Comparison of ENCODE assay signal across 8 cellular contexts in the genomic region with DNA sequence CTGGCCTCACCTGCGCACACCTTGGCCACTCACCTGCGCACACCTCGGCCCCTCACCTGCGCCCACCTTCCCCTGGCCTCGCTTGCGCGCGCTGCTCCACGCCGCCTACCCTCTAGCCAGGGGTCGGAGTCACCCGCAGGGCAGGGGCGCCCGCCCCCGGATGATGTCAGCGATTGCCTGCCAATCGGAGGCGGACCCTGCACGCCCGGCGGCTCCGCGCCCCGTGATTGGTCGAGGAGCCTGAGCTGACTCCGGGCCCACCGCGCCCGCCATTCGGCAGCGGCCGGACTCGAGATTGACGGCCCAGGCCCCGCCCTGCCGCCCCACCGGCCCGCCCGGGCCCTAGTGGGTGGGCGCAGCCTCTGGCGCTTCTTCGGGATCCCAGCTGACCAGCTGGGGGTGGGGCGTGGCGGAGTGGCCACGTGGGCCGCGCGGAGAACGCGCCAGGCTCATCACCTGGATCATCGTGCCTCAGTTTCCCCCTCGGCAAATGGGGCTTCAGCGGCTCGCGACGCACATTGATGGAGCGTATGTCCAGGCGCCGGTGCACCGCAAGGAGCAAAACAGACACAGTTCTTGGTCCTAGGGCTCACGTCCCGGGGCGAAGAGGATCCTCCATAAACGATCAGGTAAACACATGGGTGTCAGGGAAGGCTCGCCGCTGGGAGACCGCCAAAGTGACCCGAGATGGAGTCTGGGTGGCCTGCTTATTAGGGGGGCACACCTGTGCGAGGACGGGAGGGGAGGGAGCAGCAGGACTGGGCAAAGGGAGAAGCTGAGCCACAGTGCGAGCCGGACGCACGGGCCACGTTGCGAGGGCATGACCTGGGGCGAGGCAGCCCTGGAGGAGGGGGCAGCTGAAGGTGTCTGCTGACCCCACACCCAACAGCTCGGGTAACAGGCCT. TPM values are rescaled to one million over a fixed set of nuclear protein-coding genes. Genes with fewer than 3 reads are reported as not detected.
DNase-seq lines count a peak whose midpoint lies in the region; ATAC-seq and TF ChIP-seq lines count a peak whose summit lies in the region.

A gene with protein sequence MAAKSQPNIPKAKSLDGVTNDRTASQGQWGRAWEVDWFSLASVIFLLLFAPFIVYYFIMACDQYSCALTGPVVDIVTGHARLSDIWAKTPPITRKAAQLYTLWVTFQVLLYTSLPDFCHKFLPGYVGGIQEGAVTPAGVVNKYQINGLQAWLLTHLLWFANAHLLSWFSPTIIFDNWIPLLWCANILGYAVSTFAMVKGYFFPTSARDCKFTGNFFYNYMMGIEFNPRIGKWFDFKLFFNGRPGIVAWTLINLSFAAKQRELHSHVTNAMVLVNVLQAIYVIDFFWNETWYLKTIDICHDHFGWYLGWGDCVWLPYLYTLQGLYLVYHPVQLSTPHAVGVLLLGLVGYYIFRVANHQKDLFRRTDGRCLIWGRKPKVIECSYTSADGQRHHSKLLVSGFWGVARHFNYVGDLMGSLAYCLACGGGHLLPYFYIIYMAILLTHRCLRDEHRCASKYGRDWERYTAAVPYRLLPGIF (minus strand): TSS at position 137 of the 905 bp plus-strand sequence. CDS start 3,441 bp downstream, outside the sequence.

- intact Hi-C loops in Panc1 (cut with micrococcal nuclease; ENCODE audit: unreplicated experiment): no loop called here

- peaks cover 22% of the 10 kb centered on the region for H3K36me3 Mint-ChIP-seq in activated T-cell treated with anti-CD3 and anti-CD28 coated beads, Interleukin-2, amount 50 U/mL, for 4 hours (ENCODE audit: insufficient read depth)

- H3K27ac ChIP-seq in KMS-11 (peak within 1 kb of the TSS; percentile 42), Panc1 (ENCODE audit: low read length) (peak within 1 kb of the TSS; percentile 87), esophagus (ENCODE audit: low read depth in 2 of 2, low read length in 1 of 2) (peak within 1 kb of the TSS; percentile 72 to 76), muscle layer of colon (ENCODE audit: low read depth, low read length) (peak within 1 kb of the TSS; percentile 22)

- BruUV-seq in Panc1 (replicated peaks; lab: Mats Ljungman, UMichigan): no TSS peak

- H3K36me3 ChIP-seq in KMS-11 (ENCODE audit: insufficient read depth) (no peaks in the 10 kb centered on the region; the same call in 1 of the 2 replicates), Panc1 (ENCODE audit: control insufficient read depth, insufficient read depth, low read length) (peaks cover 2% of the 10 kb centered on the region; the same call in 1 of the 2 replicates), esophagus (ENCODE audit: control insufficient read depth in 2 of 2, insufficient read depth in 2 of 2, low read length in 1 of 2) (peaks cover under 1 to 15% of the 10 kb centered on the region in 2 donors), muscle layer of colon (ENCODE audit: insufficient read depth, low read length) (no peaks in the 10 kb centered on the region)

- no peak for TF ChIP-seq CTCF in KMS-11 (conservative IDR thresholded peaks at IDR 0.05; ENCODE audit: low read depth, low read length)
- no peak for TF ChIP-seq CTCF in Panc1 (IDR thresholded peaks at IDR 0.05)

- peak within 1 kb of the TSS; percentile 84 for H2AFZ ChIP-seq in KMS-11 (ENCODE audit: low read depth)

- WGBS in esophagus, 2 donors: 1% methylated on average over 77 to 78 of the region's 78 CpGs

- peak within 1 kb of the TSS; percentile 93 for H3K4me3 Mint-ChIP-seq in activated T-cell treated with anti-CD3 and anti-CD28 coated beads, Interleukin-2, amount 50 U/mL, for 4 hours

- DNase-seq in DMS79 (lab: John Stamatoyannopoulos, UW) (peak; percentile 94), Panc1 (ENCODE audit: low read depth, low spot score) (peak; percentile 36)
- DNase-seq in activated T-cell treated with anti-CD3 and anti-CD28 coated beads, Interleukin-2, amount 50 U/mL, for 4 hours: peak; percentile 90
- peak; percentile 89 for DNase-seq in stimulated activated CD8-positive, alpha-beta memory T cell treated with anti-CD3 and anti-CD28 coated beads, Interleukin-7, amount 100 ng/mL, for 24 hours (ENCODE audit: low read depth)

- H3K4me3 ChIP-seq in KMS-11 (IDR thresholded peaks at IDR 0.05; ENCODE audit: insufficient read depth, low read depth, low read length): no peak within 1 kb of the TSS
- H3K4me3 ChIP-seq in Panc1 (ENCODE audit: low read depth in 2 of 2, low read length in 2 of 2): peak within 1 kb of the TSS; percentile 85 to 87
- H3K4me3 ChIP-seq in esophagus (ENCODE audit: low read depth in 1 of 2, low read length in 2 of 2): peak within 1 kb of the TSS; percentile 61 to 89
- H3K4me3 ChIP-seq in muscle layer of colon (ENCODE audit: low read depth in 1 of 2, low read length in 2 of 2): peak within 1 kb of the TSS; percentile 85 to 94

- peaks cover 6% of the 10 kb centered on the region for H3K9me3 Mint-ChIP-seq in activated T-cell treated with anti-CD3 and anti-CD28 coated beads, Interleukin-2, amount 50 U/mL, for 4 hours

- H3K79me2 ChIP-seq in KMS-11 (ENCODE audit: insufficient read depth, low read depth): peaks cover 8% of the 10 kb centered on the region; the same call in 1 of the 2 replicates

- peak within 1 kb of the TSS; percentile 86 for H3K9ac ChIP-seq in KMS-11
- H3K9ac ChIP-seq in muscle layer of colon (ENCODE audit: low read length): peak within 1 kb of the TSS; percentile 57

- H3K4me2 ChIP-seq in KMS-11: peak within 1 kb of the TSS; percentile 91

- H3K4me1 ChIP-seq in KMS-11 (ENCODE audit: low read depth, poor library complexity, severe bottlenecking): peaks cover 15% of the 10 kb centered on the region
- peaks cover 28% of the 10 kb centered on the region for H3K4me1 ChIP-seq in Panc1 (ENCODE audit: control insufficient read depth, insufficient read depth, low read length)
- peaks cover 0 to 7% of the 10 kb centered on the region in 2 donors for H3K4me1 ChIP-seq in esophagus (ENCODE audit: control insufficient read depth in 2 of 2, insufficient read depth in 2 of 2, low read length in 1 of 2)
- peaks cover 21% of the 10 kb centered on the region for H3K4me1 ChIP-seq in muscle layer of colon (ENCODE audit: insufficient read depth, low read length)

- ATAC-seq in GM21737 (IDR thresholded peaks at IDR 0.05; ENCODE audit: unreplicated experiment) (peak; percentile 80), Panc1 (peak; percentile 93)
- peak; percentile 89 to 91 for ATAC-seq in activated T-cell treated with anti-CD3 and anti-CD28 coated beads, Interleukin-2, amount 50 U/mL, for 4 hours

- in situ Hi-C loops in Panc1 (cut with HindIII; ENCODE audit: low pct_unique_long_range_greater_than_20kb, low sequenced_read_pairs): no loop called here

- H3K27me3 Mint-ChIP-seq in activated T-cell treated with anti-CD3 and anti-CD28 coated beads, Interleukin-2, amount 50 U/mL, for 4 hours (ENCODE audit: low read depth): no peaks in the 10 kb centered on the region

- POLR2A ChIA-PET in Panc1 (lab: Charles Lee): interaction anchor here (0.6 kb wide), 2 partner anchors 219 to 929 kb away, joined by 6 to 13 read pairs; no protein-coding TSS in a partner anchor

- H4K20me1 ChIP-seq in KMS-11 (ENCODE audit: insufficient read depth): no peaks in the 10 kb centered on the region

- peaks cover 40% of the 10 kb centered on the region for H3K4me1 Mint-ChIP-seq in activated T-cell treated with anti-CD3 and anti-CD28 coated beads, Interleukin-2, amount 50 U/mL, for 4 hours (ENCODE audit: low read depth)

- H3K9me3 ChIP-seq in Panc1 (ENCODE audit: control insufficient read depth, insufficient read depth, low read depth, low read length) (peaks cover 7% of the 10 kb centered on the region; the same call in 1 of the 2 replicates), esophagus (ENCODE audit: control insufficient read depth in 2 of 2, insufficient read depth in 1 of 2, low read depth in 1 of 2, low read length in 1 of 2) (no peaks in the 10 kb centered on the region), muscle layer of colon (ENCODE audit: low read length) (no peaks in the 10 kb centered on the region)

- CTCF ChIA-PET in Panc1 (lab: Charles Lee): interaction anchor here (0.6 kb wide), 1 partner anchor 115 kb away, joined by 3 read pairs; no protein-coding TSS in a partner anchor

- H3K27me3 ChIP-seq in KMS-11 (ENCODE audit: insufficient read depth, low read depth): no peaks in the 10 kb centered on the region
- H3K27me3 ChIP-seq in Panc1 (ENCODE audit: control insufficient read depth, insufficient read depth, low read length): no peaks in the 10 kb centered on the region
- H3K27me3 ChIP-seq in esophagus (ENCODE audit: control insufficient read depth in 1 of 2, insufficient read depth in 2 of 2, low read length in 2 of 2): no peaks in the 10 kb centered on the region
- H3K27me3 ChIP-seq in muscle layer of colon (ENCODE audit: control insufficient read depth in 1 of 2, insufficient read depth in 2 of 2, low read length in 2 of 2): no peaks in the 10 kb centered on the region

RNA-seq across cellular contexts. Expression of the gene that starts here (rescaled TPM):
- total RNA-seq in Panc1 (2021; ENCODE audit: unreplicated experiment): 356 TPM
- 397 TPM for polyA plus RNA-seq in Panc1 (2012; ENCODE audit: insufficient read length)
- 10 to 100 TPM; 29.8 to 39.2 (median 32.0) TPM for total RNA-seq in activated T-cell treated with anti-CD3 and anti-CD28 coated beads, Interleukin-2, amount 50 U/mL, for 4 hours
- 10 to 100 TPM; 26.2 to 41.8 TPM for polyA plus RNA-seq in esophagus

Comparison
In these comparisons a context has a peak if more than half of its experiments do, and no peak if none do; other contexts are left out.
1. DNase-seq: peak in every context shown above with its lines; median percentile 94 in DMS79; 90 in activated T-cell treated with anti-CD3 and anti-CD28 coated beads, Interleukin-2, amount 50 U/mL, for 4 hours; 89 in stimulated activated CD8-positive, alpha-beta memory T cell treated with anti-CD3 and anti-CD28 coated beads, Interleukin-7, amount 100 ng/mL, for 24 hours; 36 in Panc1.
2. H3K27ac ChIP-seq: peak in every context shown above with its lines; median percentile 87 in Panc1; 74 in esophagus; 42 in KMS-11; 22 in muscle layer of colon.